10 cellular contexts compared by ENCODE assay signal in genomic region chr2:162126145-162126926, GRCh38. TPM values are rescaled to one million over a fixed set of nuclear protein-coding genes. Genes with fewer than 3 reads are reported as not detected.
A peak's percentile ranks its signal among the peaks of the same experiment; 100 is the strongest.
DNase-seq lines count a peak whose midpoint lies in the region; ATAC-seq, FAIRE-seq and TF ChIP-seq lines count a peak whose summit lies in the region.
"Had no signal": no experiment of that assay in that cellular context is flagged by ENCODE, and none has a peak within 500 bp of the region (broad histone marks: within the 10 kb centered on the region; RNA-seq: fewer than 3 reads in every experiment).

No MANE protein-coding gene starts in this region.

- ATAC-seq in GM19468 (IDR thresholded peaks at IDR 0.05; ENCODE audit: extremely low read depth, unreplicated experiment) (peak; percentile 83), HG03342 (IDR thresholded peaks at IDR 0.05; ENCODE audit: unreplicated experiment) (peak; percentile 92), foreskin keratinocyte (no peak)

- TF ChIP-seq CTCF in GM06990 (IDR thresholded peaks at IDR 0.05; ENCODE audit: insufficient read depth, low read length, poor library complexity, severe bottlenecking) (no peak), foreskin keratinocyte (conservative IDR thresholded peaks at IDR 0.05) (no peak)

- DNase-seq in GM06990 (ENCODE audit: extremely low read depth, insufficient read length), result peak; percentile 57
- no peak for DNase-seq in COLO829 (ENCODE audit: low spot score)
- no peak for DNase-seq in foreskin keratinocyte
- DNase-seq in NCI-H345 (lab: John Stamatoyannopoulos, UW), result no peak
- DNase-seq in urothelium cell line (ENCODE audit: low spot score), result no peak

- H3K27ac ChIP-seq in angular gyrus (ENCODE audit: low read depth, low read length) (peak overlapping the region; percentile 70), foreskin keratinocyte (no peak overlapping the region)

- no peaks in the 10 kb centered on the region for H3K4me1 ChIP-seq in foreskin keratinocyte

- H3K27me3 ChIP-seq in GM06990 (replicated peaks; ENCODE audit: control insufficient read depth, insufficient read depth, low read length), result no peaks in the 10 kb centered on the region
- H3K27me3 ChIP-seq in foreskin keratinocyte, result peaks cover 7% of the 10 kb centered on the region

- H3K36me3 ChIP-seq in GM06990 (ENCODE audit: control insufficient read depth, insufficient read depth, low read length), result no peaks in the 10 kb centered on the region

- H3K4me3 ChIP-seq in GM06990 (replicated peaks; ENCODE audit: low read depth, low read length), result no peak overlapping the region

- FAIRE-seq in urothelium cell line (lab: Jason Lieb, UNC), result no peak
- FAIRE-seq: endometrium had no signal

RNA-seq across cellular contexts. Expression of gene GCG, which starts 25.7 kb away (rescaled TPM):
- total RNA-seq in foreskin keratinocyte, result not detected in 2 replicates
- polyA plus RNA-seq in foreskin keratinocyte, result not detected in 2 replicates
- total RNA-seq: renal cortical epithelial cell had no signal

RNA-seq across cellular contexts. Expression of gene DPP4, which starts 52.3 kb away (rescaled TPM):
- total RNA-seq in foreskin keratinocyte, result 0.99 and 2.8 TPM in 2 replicates
- polyA plus RNA-seq in foreskin keratinocyte, result 0.43 and 1.00 TPM in 2 replicates
